ENCODE assay signal across 15 cellular contexts in the genomic region with DNA sequence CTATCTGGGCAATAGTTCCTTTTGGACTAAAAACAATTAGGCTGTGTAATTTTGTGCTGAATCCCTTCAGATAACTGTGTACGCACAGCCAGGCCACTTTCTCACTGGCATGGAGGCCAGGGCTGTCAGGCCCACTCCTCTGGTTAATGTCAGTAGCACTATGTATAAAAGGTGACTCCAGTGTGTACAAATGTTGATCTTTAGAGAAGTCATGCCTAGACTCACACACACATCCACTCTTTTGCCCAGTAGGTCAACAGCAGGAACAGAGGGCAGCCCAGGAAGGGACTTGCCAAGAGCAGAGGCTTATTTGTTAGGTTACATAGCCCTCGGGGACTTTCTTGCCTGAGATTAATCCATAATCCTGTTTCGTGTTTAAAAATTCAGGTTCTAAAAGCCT.
DNase-seq lines count a peak whose midpoint lies in the region; ATAC-seq and TF ChIP-seq lines count a peak whose summit lies in the region.
"Had no signal": no experiment of that assay in that cellular context is flagged by ENCODE, and none has a peak within 500 bp of the region (broad histone marks: within the 10 kb centered on the region; RNA-seq: fewer than 3 reads in every experiment).

No MANE protein-coding gene starts in this region.

- H4K5ac ChIP-seq in IMR-90 (ENCODE audit: low read depth, low read length) = no peak overlapping the region
- no peak overlapping the region for H4K5ac ChIP-seq in mesendoderm (ENCODE audit: low read length)

- H3K27ac ChIP-seq in IMR-90 (ENCODE audit: insufficient read depth, low read length) (no peak overlapping the region), gastroesophageal sphincter (no peak overlapping the region), left ventricle myocardium inferior (replicated peaks) (no peak overlapping the region), osteoblast (ENCODE audit: low read depth, low read length) (no peak overlapping the region), mesendoderm (ENCODE audit: low read depth, low read length) (no peak overlapping the region)
- H3K27ac ChIP-seq: A549, C4-2B had no signal

- H2AK5ac ChIP-seq in IMR-90 (ENCODE audit: low read depth, low read length) = no peak overlapping the region; the same call in 1 of the 2 replicates
- no peak overlapping the region for H2AK5ac ChIP-seq in mesendoderm (ENCODE audit: low read length)

- in situ Hi-C loops in IMR-90 (cut with MboI; ENCODE audit: low sequenced_read_pairs) = no loop called here

- no peak overlapping the region for H2BK5ac ChIP-seq in IMR-90 (ENCODE audit: low read depth, low read length, poor library complexity, severe bottlenecking)
- no peak overlapping the region for H2BK5ac ChIP-seq in mesendoderm (ENCODE audit: low read length)

- no peak overlapping the region for H4K91ac ChIP-seq in IMR-90 (ENCODE audit: insufficient read depth, low read depth, low read length)

- ATAC-seq in IMR-90 (ENCODE audit: low read depth) (no peak), gastroesophageal sphincter (peak; percentile 16), HG03039 (IDR thresholded peaks at IDR 0.05; ENCODE audit: unreplicated experiment) (no peak)
- ATAC-seq: A549, HepG2 had no signal

- no peaks in the 10 kb centered on the region for H3K79me1 ChIP-seq in IMR-90 (ENCODE audit: low read depth in 1 of 2, low read length in 2 of 2)
- H3K79me1 ChIP-seq in mesendoderm (ENCODE audit: low read length) = no peaks in the 10 kb centered on the region

- H2BK120ac ChIP-seq in IMR-90 (ENCODE audit: low read depth, low read length) (no peak overlapping the region), mesendoderm (ENCODE audit: low read depth, low read length) (no peak overlapping the region)

- H3K9me3 ChIP-seq in IMR-90 (ENCODE audit: control insufficient read depth, insufficient read depth, low read length) (no peaks in the 10 kb centered on the region), gastroesophageal sphincter (no peaks in the 10 kb centered on the region), left ventricle myocardium inferior (replicated peaks) (no peaks in the 10 kb centered on the region), osteoblast (ENCODE audit: low read depth, low read length) (no peaks in the 10 kb centered on the region)
- H3K9me3 ChIP-seq: A549, BE2C, HAP-1 had no signal

- no peak overlapping the region for H2BK20ac ChIP-seq in IMR-90 (ENCODE audit: low read depth, low read length)

- no peak overlapping the region for H3K4ac ChIP-seq in IMR-90 (ENCODE audit: low read depth, low read length)
- no peak overlapping the region for H3K4ac ChIP-seq in mesendoderm (ENCODE audit: low read depth, low read length)

- H4K20me1 ChIP-seq in IMR-90 (ENCODE audit: insufficient read depth, low read length) (no peaks in the 10 kb centered on the region), osteoblast (ENCODE audit: insufficient read depth, low read length) (no peaks in the 10 kb centered on the region)

- no peak overlapping the region for H3K14ac ChIP-seq in IMR-90 (replicated peaks; ENCODE audit: low read depth, low read length)

- no peak for TF ChIP-seq RAD21 in IMR-90 (IDR thresholded peaks at IDR 0.05; ENCODE audit: low read length)

- H3K79me2 ChIP-seq in osteoblast (ENCODE audit: insufficient read depth, low read length) (no peaks in the 10 kb centered on the region), mesendoderm (ENCODE audit: control insufficient read depth, insufficient read depth, low read length) (no peaks in the 10 kb centered on the region)

- no CpG with 5 or more reads among the region's 3 CpGs for WGBS in IMR-90 (ENCODE audit: extremely low coverage in 2 of 2, insufficient read length in 1 of 2), 2 experiments
- WGBS in gastroesophageal sphincter (ENCODE audit: low coverage in 1 of 2), 2 donors = 50 to 51% methylated on average over 1 to 3 of the region's 3 CpGs
- no CpG with 5 or more reads among the region's 3 CpGs for WGBS in mesendoderm (ENCODE audit: extremely low coverage, insufficient coverage, low lambda C conversion rate)

- H3K4me1 ChIP-seq in IMR-90 (ENCODE audit: control insufficient read depth, insufficient read depth, low read length) (no peaks in the 10 kb centered on the region), gastroesophageal sphincter (peaks cover 0 to 17% (median 0%) of the 10 kb centered on the region in 3 donors), left ventricle myocardium inferior (peaks cover 17% of the 10 kb centered on the region), osteoblast (ENCODE audit: insufficient read depth, low read length) (no peaks in the 10 kb centered on the region), mesendoderm (ENCODE audit: control insufficient read depth, low read depth, low read length) (no peaks in the 10 kb centered on the region)
- H3K4me1 ChIP-seq: A549, BE2C, HAP-1 had no signal

- intact Hi-C loops in IMR-90 (cut with micrococcal nuclease) = loop anchor here (5.0 kb wide), 1 partner anchor 349 kb away; no protein-coding TSS in a partner anchor
- intact Hi-C loops in left ventricle myocardium inferior (cut with micrococcal nuclease) = no loop called here

- POLR2A ChIA-PET in IMR-90 (lab: Charles Lee; ENCODE audit: unreplicated experiment) = no interaction called here

- H3K23ac ChIP-seq in IMR-90 (ENCODE audit: low read depth, low read length) (0 out of 2 replicates have a peak overlapping the region, but pooled peaks have one; percentile 54), mesendoderm (ENCODE audit: low read length) (no peak overlapping the region)

- H2AFZ ChIP-seq in IMR-90 (replicated peaks; ENCODE audit: low read length, poor library complexity) = no peak overlapping the region
- H2AFZ ChIP-seq in osteoblast (ENCODE audit: low read length) = no peak overlapping the region

- no peaks in the 10 kb centered on the region for H3K9me1 ChIP-seq in IMR-90 (ENCODE audit: insufficient read depth, low read length)

- no peak overlapping the region; the same call in 2 of the 3 replicates for H2BK15ac ChIP-seq in IMR-90 (ENCODE audit: low read depth, low read length)
- H2BK15ac ChIP-seq in mesendoderm (replicated peaks; ENCODE audit: low read depth) = no peak overlapping the region

- no peak overlapping the region for H3K18ac ChIP-seq in IMR-90 (ENCODE audit: low read depth, low read length)
- H3K18ac ChIP-seq in mesendoderm (ENCODE audit: low read length) = no peak overlapping the region

- TF ChIP-seq POLR2A in IMR-90 (IDR thresholded peaks at IDR 0.05; ENCODE audit: low read depth, low read length) = no peak
- TF ChIP-seq POLR2A in gastroesophageal sphincter (IDR thresholded peaks at IDR 0.05) = no peak

- H3K9ac ChIP-seq in IMR-90 (ENCODE audit: low read depth, low read length) (no peak overlapping the region), mesendoderm (ENCODE audit: low read length) (no peak overlapping the region)

- H3K4me2 ChIP-seq in IMR-90 (ENCODE audit: low read depth, low read length) = no peak overlapping the region
- no peak overlapping the region for H3K4me2 ChIP-seq in osteoblast (ENCODE audit: insufficient read depth, low read length)
- no peak overlapping the region for H3K4me2 ChIP-seq in mesendoderm (ENCODE audit: low read length)
- H3K4me2 ChIP-seq: A549 had no signal

- dilution Hi-C loops in IMR-90 (cut with HindIII; ENCODE audit: low sequenced_read_pairs, unreplicated experiment) = no loop called here

- no peak for TF ChIP-seq CTCF in IMR-90 (conservative IDR thresholded peaks at IDR 0.05; ENCODE audit: low read depth, low read length)
- no peak for TF ChIP-seq CTCF in gastroesophageal sphincter (IDR thresholded peaks at IDR 0.05)
- TF ChIP-seq CTCF in left ventricle myocardium inferior (IDR thresholded peaks at IDR 0.05; ENCODE audit: borderline replicate concordance) = no peak
- TF ChIP-seq CTCF in osteoblast (IDR thresholded peaks at IDR 0.05; ENCODE audit: extremely low read depth, low read depth, low read length) = no peak

- H3K36me3 ChIP-seq in IMR-90 (ENCODE audit: control insufficient read depth, insufficient read depth, low read length) (no peaks in the 10 kb centered on the region), gastroesophageal sphincter (no peaks in the 10 kb centered on the region), left ventricle myocardium inferior (no peaks in the 10 kb centered on the region), osteoblast (ENCODE audit: insufficient read depth, low read length) (no peaks in the 10 kb centered on the region), mesendoderm (ENCODE audit: control insufficient read depth, insufficient read depth, low read length) (no peaks in the 10 kb centered on the region)
- H3K36me3 ChIP-seq: BE2C, HAP-1 had no signal

- H2AK9ac ChIP-seq in IMR-90 (replicated peaks; ENCODE audit: low read depth, low read length, poor library complexity) = no peak overlapping the region

- H3K27me3 ChIP-seq in IMR-90 (ENCODE audit: control insufficient read depth, insufficient read depth, low read length) (peaks cover 11% of the 10 kb centered on the region), gastroesophageal sphincter (no peaks in the 10 kb centered on the region), left ventricle myocardium inferior (ENCODE audit: low read depth) (peaks cover 28% of the 10 kb centered on the region), osteoblast (ENCODE audit: insufficient read depth, low read length) (no peaks in the 10 kb centered on the region), mesendoderm (ENCODE audit: insufficient read depth, low read length, poor library complexity) (no peaks in the 10 kb centered on the region)
- H3K27me3 ChIP-seq: BE2C had no signal

- no peak for TF ChIP-seq EP300 in gastroesophageal sphincter (IDR thresholded peaks at IDR 0.05)

- no peak overlapping the region for H4K8ac ChIP-seq in IMR-90 (ENCODE audit: low read depth in 2 of 2, low read length in 2 of 2)
- H4K8ac ChIP-seq in mesendoderm (ENCODE audit: low read depth, low read length) = no peak overlapping the region

- H3K56ac ChIP-seq in IMR-90 (ENCODE audit: extremely low read depth, insufficient read depth, low read length) (no peak overlapping the region), mesendoderm (ENCODE audit: low read length) (no peak overlapping the region)

- H3K4me3 ChIP-seq in IMR-90 (ENCODE audit: insufficient read depth, low read depth, low read length) (no peak overlapping the region), gastroesophageal sphincter (no peak overlapping the region), left ventricle myocardium inferior (no peak overlapping the region), osteoblast (ENCODE audit: insufficient read depth, low read length) (no peak overlapping the region), mesendoderm (ENCODE audit: low read length) (no peak overlapping the region)
- H3K4me3 ChIP-seq: A549, HAP-1 had no signal

- DNase-seq in IMR-90 (no peak), left ventricle myocardium inferior (peak; percentile 21), osteoblast (ENCODE audit: insufficient read length, low spot score, missing footprints) (peak; percentile 19), mesendoderm (no peak)
- DNase-seq: BE2C; CD4-positive, alpha-beta memory T cell; DMS153; DMS79 treated with DMSO at 0.1 percent for 48 hours; EL had no signal

- CTCF ChIA-PET in IMR-90 (lab: Yijun Ruan, JAX) = no interaction called here

- no TSS peak for BruUV-seq in IMR-90 (replicated peaks; lab: Mats Ljungman, UMichigan)

TF ChIP-seq in IMR-90, 13 proteins besides CTCF, POLR2A, EP300 and RAD21 (continues in another document):
- TF ChIP-seq MXI1 (IDR thresholded peaks at IDR 0.05; ENCODE audit: borderline replicate concordance, low read depth, low read length) (no peak), FOS (IDR thresholded peaks at IDR 0.05; ENCODE audit: low read depth, low read length) (no peak)

Comparison
In these comparisons a context has a peak if more than half of its experiments do, and no peak if none do; other contexts are left out.
1. DNase-seq: peak in left ventricle myocardium inferior (single experiment) and osteoblast (single experiment); none in IMR-90 (single experiment) and mesendoderm (single experiment).